21 cellular contexts compared by ENCODE assay signal in the genomic region with DNA sequence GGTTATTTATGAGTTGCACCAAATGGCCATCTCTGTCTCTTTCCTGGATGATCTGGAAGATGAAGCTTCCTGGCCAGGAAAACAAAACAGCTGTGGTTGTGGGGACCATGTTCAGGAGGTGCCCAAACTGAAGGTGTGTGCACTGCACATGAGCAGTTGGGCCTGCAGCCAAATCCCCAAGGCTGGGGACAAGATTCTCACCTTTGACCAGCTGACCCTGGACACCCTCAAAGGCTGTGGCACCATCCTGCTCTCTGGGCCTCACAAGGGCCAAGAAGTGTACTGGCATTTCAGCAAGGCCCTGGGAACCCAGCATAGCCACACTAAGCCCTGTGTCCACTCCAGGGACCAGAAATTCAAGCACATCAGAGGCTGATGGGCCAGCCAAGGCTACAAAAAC.
DNase-seq lines count a peak whose midpoint lies in the region; ATAC-seq, FAIRE-seq and TF ChIP-seq lines count a peak whose summit lies in the region.
"Had no signal": no experiment of that assay in that cellular context is flagged by ENCODE, and none has a peak within 500 bp of the region (broad histone marks: within the 10 kb centered on the region; RNA-seq: fewer than 3 reads in every experiment).

No MANE protein-coding gene starts in this region.

- H3K27ac ChIP-seq in right cardiac atrium (ENCODE audit: low read length) (no peak overlapping the region), neutrophil (peak overlapping the region; percentile 1)
- no peak overlapping the region for H3K27ac ChIP-seq in effector memory CD4-positive, alpha-beta T cell (ENCODE audit: insufficient read depth, low read length, poor library complexity, severe bottlenecking)
- H3K27ac ChIP-seq: 22Rv1, BLaER1, C4-2B, GM23248 had no signal

- TF ChIP-seq CTCF in bronchial epithelial cell (IDR thresholded peaks at IDR 0.05; ENCODE audit: insufficient read depth, low read length, severe bottlenecking): no peak
- TF ChIP-seq CTCF in neutrophil (IDR thresholded peaks at IDR 0.05): no peak

- ATAC-seq in Right ventricle myocardium inferior: no peak
- no peak for ATAC-seq in right cardiac atrium
- peak; percentile 75 for ATAC-seq in left lobe of liver
- ATAC-seq in GM19467 (IDR thresholded peaks at IDR 0.05; ENCODE audit: unreplicated experiment): no peak
- ATAC-seq: CD8-positive, alpha-beta T cell had no signal

- DNase-seq in Right ventricle myocardium inferior (ENCODE audit: missing footprints): peak; percentile 46
- DNase-seq in right cardiac atrium: no peak
- no peak for DNase-seq in bronchial epithelial cell (ENCODE audit: low read depth)
- peak; percentile 62 for DNase-seq in left lobe of liver (ENCODE audit: low spot score)
- no peak for DNase-seq in effector memory CD4-positive, alpha-beta T cell
- DNase-seq in NCI-H1092 treated with DMSO at 0.1 percent for 48 hours (lab: John Stamatoyannopoulos, UW): no peak
- DNase-seq: Caco-2; CD4-positive, CD25-positive, alpha-beta regulatory T cell; CD8-positive, alpha-beta T cell; DMS153; GM23248; H7; HCEC 1CT had no signal

- FAIRE-seq in bronchial epithelial cell (lab: Jason Lieb, UNC): peak; percentile 72
- FAIRE-seq: A204.1, GM12892, H1 had no signal

- H3K27me3 ChIP-seq in right cardiac atrium (ENCODE audit: control insufficient read depth, insufficient read depth): no peaks in the 10 kb centered on the region
- H3K27me3 ChIP-seq in bronchial epithelial cell (ENCODE audit: control insufficient read depth, insufficient read depth, low read length): no peaks in the 10 kb centered on the region
- H3K27me3 ChIP-seq in neutrophil: no peaks in the 10 kb centered on the region
- H3K27me3 ChIP-seq in effector memory CD4-positive, alpha-beta T cell (replicated peaks; ENCODE audit: control insufficient read depth, insufficient read depth, low read length, poor library complexity, severe bottlenecking): no peaks in the 10 kb centered on the region
- H3K27me3 ChIP-seq: BLaER1 had no signal

- H3K4me1 ChIP-seq in right cardiac atrium (ENCODE audit: control insufficient read depth, insufficient read depth, low read length) (no peaks in the 10 kb centered on the region), neutrophil (ENCODE audit: control insufficient read depth in 1 of 2, insufficient read depth in 1 of 2, low read depth in 1 of 2, low read length in 1 of 2) (no peaks in the 10 kb centered on the region)
- no peaks in the 10 kb centered on the region for H3K4me1 ChIP-seq in effector memory CD4-positive, alpha-beta T cell (ENCODE audit: control insufficient read depth, insufficient read depth, low read length, poor library complexity, severe bottlenecking)
- H3K4me1 ChIP-seq: BLaER1, Caco-2 had no signal

- H3K36me3 ChIP-seq in bronchial epithelial cell (ENCODE audit: control insufficient read depth, insufficient read depth, low read length) (peaks cover 2% of the 10 kb centered on the region), neutrophil (no peaks in the 10 kb centered on the region)
- no peaks in the 10 kb centered on the region for H3K36me3 ChIP-seq in effector memory CD4-positive, alpha-beta T cell (ENCODE audit: control insufficient read depth, insufficient read depth, low read length)

- intact Hi-C loops in Right ventricle myocardium inferior (cut with DNase I): no loop called here
- intact Hi-C loops in right cardiac atrium (cut with DNase I): no loop called here

- H3K9me3 ChIP-seq in right cardiac atrium (ENCODE audit: control insufficient read depth, low read length): no peaks in the 10 kb centered on the region
- H3K9me3 ChIP-seq in neutrophil: no peaks in the 10 kb centered on the region
- H3K9me3 ChIP-seq in effector memory CD4-positive, alpha-beta T cell (ENCODE audit: control insufficient read depth, low read length): no peaks in the 10 kb centered on the region

- H3K4me3 ChIP-seq in right cardiac atrium (ENCODE audit: low read length) (no peak overlapping the region), bronchial epithelial cell (ENCODE audit: low read depth, low read length) (no peak overlapping the region), neutrophil (ENCODE audit: low read depth in 1 of 2, low read length in 1 of 2) (no peak overlapping the region)
- H3K4me3 ChIP-seq in effector memory CD4-positive, alpha-beta T cell (ENCODE audit: insufficient read depth, low read depth, low read length, poor library complexity, severe bottlenecking): no peak overlapping the region
- H3K4me3 ChIP-seq: BLaER1, GM23248 had no signal

Comparison
In these comparisons a context has a peak if more than half of its experiments do, and no peak if none do; other contexts are left out.
1. DNase-seq: peak in Right ventricle myocardium inferior (single experiment) and left lobe of liver (single experiment); none in right cardiac atrium (0 of 3), bronchial epithelial cell (single experiment), effector memory CD4-positive, alpha-beta T cell (0 of 3) and NCI-H1092 treated with DMSO at 0.1 percent for 48 hours (single experiment).